34 cellular contexts compared by ENCODE assay signal in genomic region chr14:84397621-84398020, GRCh38.
"Had no signal": no experiment of that assay in that cellular context is flagged by ENCODE, and none has a peak within 500 bp of the region (broad histone marks: within the 10 kb centered on the region; RNA-seq: fewer than 3 reads in every experiment).

No MANE protein-coding gene starts in this region.

- DNase-seq: Karpas-422, Kasumi-1, MG63, MM.1S, NCI-H1048, NCI-H1092, NCI-H1092 treated with DMSO at 0.1 percent for 48 hours, NCI-H1105, NCI-H1105 treated with DMSO at 0.1 percent for 48 hours, NCI-H1417, NCI-H1417 treated with DMSO at 0.1 percent for 48 hours, NCI-H1436, NCI-H1436 treated with DMSO at 0.1 percent for 48 hours, NCI-H146, NCI-H1694, NCI-H1694 treated with DMSO at 0.1 percent for 48 hours, NCI-H187, NCI-H187 treated with DMSO at 0.1 percent for 48 hours, NCI-H1930, NCI-H2029, NCI-H2029 treated with DMSO at 0.1 percent for 48 hours, NCI-H2081, NCI-H2081 treated with DMSO at 0.1 percent for 48 hours, NCI-H2107, NCI-H2171, NCI-H2171 treated with DMSO at 0.1 percent for 48 hours, NCI-H2227 treated with DMSO at 0.1 percent for 48 hours, NCI-H226, NCI-H345, NCI-H446, NCI-H446 treated with DMSO at 0.1 percent for 48 hours, NCI-H510A, NCI-H510A treated with DMSO at 0.1 percent for 48 hours, NCI-H524 had no signal

- H3K9me3 ChIP-seq: MG63 had no signal

- H3K4me3 ChIP-seq: MG63 had no signal

- H3K27me3 ChIP-seq: MG63 had no signal

- H3K36me3 ChIP-seq: MG63 had no signal
